23 cellular contexts compared by ENCODE assay signal in the genomic region with DNA sequence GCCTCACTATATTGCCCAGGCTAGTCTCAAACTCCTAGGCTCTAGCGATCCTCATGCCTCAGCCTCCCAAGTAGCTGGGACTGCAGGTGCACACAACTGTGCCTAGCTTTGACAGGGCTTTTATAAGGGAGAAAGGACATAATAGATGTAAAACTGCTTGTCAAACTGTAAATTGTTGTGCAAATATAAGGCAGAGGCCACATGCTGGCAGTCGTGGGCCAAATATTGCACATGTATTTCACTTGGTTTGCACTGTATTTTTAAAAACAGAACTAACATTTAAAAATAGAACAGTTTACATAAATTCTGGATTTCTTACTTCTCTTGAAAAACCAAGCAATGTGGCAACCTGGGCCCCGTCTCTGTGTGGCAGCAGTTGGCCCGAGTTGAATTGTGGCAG.
DNase-seq lines count a peak whose midpoint lies in the region; ATAC-seq and TF ChIP-seq lines count a peak whose summit lies in the region.
"Had no signal": no experiment of that assay in that cellular context is flagged by ENCODE, and none has a peak within 500 bp of the region (broad histone marks: within the 10 kb centered on the region; RNA-seq: fewer than 3 reads in every experiment).

No MANE protein-coding gene starts in this region.

- H3K27ac ChIP-seq in RWPE2 (ENCODE audit: poor library complexity, severe bottlenecking): peak overlapping the region; percentile 48
- peak overlapping the region; percentile 97 for H3K27ac ChIP-seq in epithelial cell of prostate
- H3K27ac ChIP-seq: Peyer's patch had no signal

- H3K4me3 ChIP-seq in RWPE2 (ENCODE audit: severe bottlenecking): no peak overlapping the region
- H3K4me3 ChIP-seq: Peyer's patch had no signal

- no peaks in the 10 kb centered on the region for H3K9me3 ChIP-seq in RWPE2 (ENCODE audit: severe bottlenecking)
- H3K9me3 ChIP-seq: Peyer's patch had no signal

- H3K27me3 ChIP-seq in RWPE2 (ENCODE audit: insufficient read depth, poor library complexity, severe bottlenecking): no peaks in the 10 kb centered on the region
- H3K27me3 ChIP-seq: Peyer's patch had no signal

- DNase-seq in SIG-M5 treated with dmso at 0.1 percent for 504 hours (lab: John Stamatoyannopoulos, UW; ENCODE audit: unreplicated experiment): peak; percentile 33
- DNase-seq in SIG-M5 (lab: John Stamatoyannopoulos, UW): no peak
- peak; percentile 53 for DNase-seq in NCI-H69 (lab: John Stamatoyannopoulos, UW)
- no peak for DNase-seq in RWPE2 (ENCODE audit: low spot score)
- no peak for DNase-seq in epithelial cell of prostate (ENCODE audit: low read depth, low spot score)
- DNase-seq in kidney glomerular epithelial cell (lab: John Stamatoyannopoulos, UW): no peak
- DNase-seq in NCI-H446 (lab: John Stamatoyannopoulos, UW): no peak
- no peak for DNase-seq in superior temporal gyrus (ENCODE audit: extremely low spot score)
- DNase-seq: Caco-2; CD4-positive, CD25-positive, alpha-beta regulatory T cell; GF-D8; HFFc6; KG1; NCI-H1048; NCI-H1436; NCI-H2029 treated with DMSO at 0.1 percent for 48 hours; NCI-H2171 treated with DMSO at 0.1 percent for 48 hours; NCI-H446 treated with DMSO at 0.1 percent for 48 hours; NCI-H82; Peyer's patch; SHP77; T-cell had no signal

- TF ChIP-seq CTCF in RWPE2 (IDR thresholded peaks at IDR 0.05; ENCODE audit: poor library complexity, severe bottlenecking): no peak

- H3K36me3 ChIP-seq in RWPE2 (ENCODE audit: low read depth): no peaks in the 10 kb centered on the region
- H3K36me3 ChIP-seq: Peyer's patch had no signal

- H3K4me1 ChIP-seq in RWPE2 (ENCODE audit: insufficient read depth, poor library complexity, severe bottlenecking): peaks cover 8% of the 10 kb centered on the region
- H3K4me1 ChIP-seq: Peyer's patch had no signal

- ATAC-seq in RWPE2 (ENCODE audit: low read depth): no peak
- ATAC-seq: SK-N-SH treated with all-trans-retinoic acid at 6 μM for 48 hours, T-cell had no signal

Comparison
In these comparisons a context has a peak if more than half of its experiments do, and no peak if none do; other contexts are left out.
1. DNase-seq: peak in SIG-M5 treated with dmso at 0.1 percent for 504 hours (single experiment) and NCI-H69 (single experiment); none in SIG-M5 (single experiment), RWPE2 (single experiment), epithelial cell of prostate (single experiment), kidney glomerular epithelial cell (single experiment), NCI-H446 (0 of 2) and superior temporal gyrus (single experiment).